Comparison of ENCODE assay signal across 9 cellular contexts in the genomic region with DNA sequence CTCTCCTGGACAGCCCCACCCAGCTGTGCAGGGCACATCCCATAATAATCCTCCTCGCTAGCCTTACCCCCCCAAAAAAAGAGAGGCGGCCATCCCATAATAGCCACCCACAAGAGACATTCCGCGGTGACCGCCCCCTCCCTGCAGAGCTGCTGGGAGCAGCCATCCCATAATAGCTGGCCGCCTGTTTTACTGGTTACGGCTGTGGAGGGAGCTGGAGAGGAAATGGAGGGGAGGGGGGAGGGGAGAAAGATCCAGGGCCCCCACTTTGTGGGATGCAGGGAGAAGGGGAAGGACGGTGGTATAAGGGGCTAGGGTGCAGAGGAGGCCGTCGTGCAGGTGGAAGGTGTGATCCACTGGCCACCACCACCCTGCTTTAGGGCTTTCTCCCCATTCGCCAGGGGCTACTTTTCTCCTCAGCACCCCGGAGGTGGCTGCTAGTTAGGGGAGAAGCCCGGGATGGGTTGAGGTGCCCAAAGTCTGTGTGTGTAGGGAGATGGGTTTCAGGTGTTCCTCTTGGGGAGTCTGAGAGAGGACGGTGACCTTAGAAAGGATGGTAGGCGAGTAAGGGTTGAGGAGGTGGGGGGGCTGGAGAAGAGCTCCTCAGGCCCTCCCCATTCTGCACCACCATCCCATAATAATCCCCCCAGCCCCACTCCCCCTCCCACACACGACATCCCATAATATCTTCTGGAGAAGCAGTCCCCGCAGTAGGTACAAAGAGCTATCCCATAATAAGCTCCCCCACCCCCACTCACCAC. TPM values are rescaled to one million over a fixed set of nuclear protein-coding genes. Genes with fewer than 3 reads are reported as not detected.
DNase-seq lines count a peak whose midpoint lies in the region; ATAC-seq and TF ChIP-seq lines count a peak whose summit lies in the region.
"Had no signal": no experiment of that assay in that cellular context is flagged by ENCODE, and none has a peak within 500 bp of the region (broad histone marks: within the 10 kb centered on the region; RNA-seq: fewer than 3 reads in every experiment).

No MANE protein-coding gene starts in this region.

- peak; percentile 38 for DNase-seq in activated naive CD4-positive, alpha-beta T cell treated with anti-CD3 and anti-CD28 coated beads for 36 hours
- no peak for DNase-seq in activated naive CD4-positive, alpha-beta T cell treated with Interleukin-2 at 50 U/mL for 16 hours
- DNase-seq in NCI-H2081 (lab: John Stamatoyannopoulos, UW): peak; percentile 93 to 94
- peak; percentile 68 for DNase-seq in fibroblast of villous mesenchyme (ENCODE audit: low read depth)
- DNase-seq in nephron progenitor cell: peak; percentile 63
- no peak for DNase-seq in HuH-7 (ENCODE audit: low spot score)

- peaks cover 39% of the 10 kb centered on the region for H3K4me1 Mint-ChIP-seq in activated naive CD4-positive, alpha-beta T cell treated with anti-CD3 and anti-CD28 coated beads for 36 hours (ENCODE audit: low read depth)
- H3K4me1 Mint-ChIP-seq in nephron progenitor cell: peaks cover 54% of the 10 kb centered on the region

- ATAC-seq in HG03521 (IDR thresholded peaks at IDR 0.05; ENCODE audit: unreplicated experiment): no peak

- no peak for TF ChIP-seq CTCF in VCaP (conservative IDR thresholded peaks at IDR 0.05)
- TF ChIP-seq CTCF in fibroblast of villous mesenchyme (IDR thresholded peaks at IDR 0.05; ENCODE audit: insufficient read depth, low read depth, low read length): no peak
- no peak for TF ChIP-seq CTCF in nephron progenitor cell (IDR thresholded peaks at IDR 0.05)

- H3K4me3 ChIP-seq in fibroblast of villous mesenchyme (ENCODE audit: low read depth, low read length): peak overlapping the region; percentile 23

- CTCF ChIA-PET in activated naive CD4-positive, alpha-beta T cell treated with anti-CD3 and anti-CD28 coated beads for 36 hours (lab: Charles Lee): interaction anchor here (0.6 to 1.6 kb wide), 9 partner anchors 8 to 221 kb away, joined by 3 to 11 read pairs (median 3); no protein-coding TSS in a partner anchor

- peak overlapping the region; percentile 72 for H3K27ac ChIP-seq in VCaP

- intact Hi-C loops in activated naive CD4-positive, alpha-beta T cell treated with anti-CD3 and anti-CD28 coated beads for 36 hours (cut with micrococcal nuclease): no loop called here

- no peaks in the 10 kb centered on the region for H3K36me3 Mint-ChIP-seq in activated naive CD4-positive, alpha-beta T cell treated with anti-CD3 and anti-CD28 coated beads for 36 hours (ENCODE audit: low read depth)
- no peaks in the 10 kb centered on the region for H3K36me3 Mint-ChIP-seq in nephron progenitor cell (ENCODE audit: low read depth)

- no peaks in the 10 kb centered on the region for H3K27me3 Mint-ChIP-seq in activated naive CD4-positive, alpha-beta T cell treated with anti-CD3 and anti-CD28 coated beads for 36 hours (ENCODE audit: low read depth)
- peaks cover 16% of the 10 kb centered on the region for H3K27me3 Mint-ChIP-seq in nephron progenitor cell (ENCODE audit: low read depth, poor library complexity)

- no peak overlapping the region for H3K4me3 Mint-ChIP-seq in activated naive CD4-positive, alpha-beta T cell treated with anti-CD3 and anti-CD28 coated beads for 36 hours
- H3K4me3 Mint-ChIP-seq in nephron progenitor cell: peak overlapping the region; percentile 52

- H3K27ac Mint-ChIP-seq in activated naive CD4-positive, alpha-beta T cell treated with anti-CD3 and anti-CD28 coated beads for 36 hours: peak overlapping the region; percentile 54
- H3K27ac Mint-ChIP-seq in nephron progenitor cell: peak overlapping the region; percentile 64

- no peaks in the 10 kb centered on the region for H3K9me3 Mint-ChIP-seq in activated naive CD4-positive, alpha-beta T cell treated with anti-CD3 and anti-CD28 coated beads for 36 hours
- H3K9me3 Mint-ChIP-seq in nephron progenitor cell: no peaks in the 10 kb centered on the region

RNA-seq across cellular contexts. Expression of a gene that starts 6.0 kb away (rescaled TPM):
- total RNA-seq in activated naive CD4-positive, alpha-beta T cell treated with anti-CD3 and anti-CD28 coated beads for 36 hours: 100 to 1,000 TPM; 232 to 245 TPM
- 231 and 240 TPM in 2 replicates for total RNA-seq in fibroblast of villous mesenchyme

RNA-seq across cellular contexts. Expression of a gene that starts 22.6 kb away (rescaled TPM):
- total RNA-seq in activated naive CD4-positive, alpha-beta T cell treated with anti-CD3 and anti-CD28 coated beads for 36 hours: 1 to 10 TPM; 1.7 to 2.2 TPM
- total RNA-seq in fibroblast of villous mesenchyme: not detected in 2 replicates
- total RNA-seq: glomerular endothelial cell had no signal

RNA-seq across cellular contexts. Expression of a gene that starts 34.0 kb away (rescaled TPM):
- 1 to 10 TPM; 2.3 to 2.4 TPM for total RNA-seq in activated naive CD4-positive, alpha-beta T cell treated with anti-CD3 and anti-CD28 coated beads for 36 hours
- 0.64 TPM in 1 of 2 replicates, not detected in the other for total RNA-seq in fibroblast of villous mesenchyme

RNA-seq across cellular contexts. Expression of a gene that starts 45.1 kb away (rescaled TPM):
- 10 to 100 TPM; 61.3 to 62.9 TPM for total RNA-seq in activated naive CD4-positive, alpha-beta T cell treated with anti-CD3 and anti-CD28 coated beads for 36 hours
- total RNA-seq in fibroblast of villous mesenchyme: 25.4 and 26.8 TPM in 2 replicates

RNA-seq across cellular contexts. Expression of a gene that starts 49.7 kb away (rescaled TPM):
- total RNA-seq in activated naive CD4-positive, alpha-beta T cell treated with anti-CD3 and anti-CD28 coated beads for 36 hours: 10 to 100 TPM; 17.3 to 17.8 TPM
- total RNA-seq in fibroblast of villous mesenchyme: 23.8 and 25.5 TPM in 2 replicates

Comparison
In these comparisons a context has a peak if more than half of its experiments do, and no peak if none do; other contexts are left out.
1. DNase-seq: peak in activated naive CD4-positive, alpha-beta T cell treated with anti-CD3 and anti-CD28 coated beads for 36 hours (single experiment), NCI-H2081 (2 of 2), fibroblast of villous mesenchyme (single experiment) and nephron progenitor cell (single experiment); none in activated naive CD4-positive, alpha-beta T cell treated with Interleukin-2 at 50 U/mL for 16 hours (single experiment) and HuH-7 (single experiment).